Comparison of ENCODE assay signal across 28 cellular contexts in genomic region chr13:25770601-25771000, GRCh38.
"Had no signal": no experiment of that assay in that cellular context is flagged by ENCODE, and none has a peak within 500 bp of the region (broad histone marks: within the 10 kb centered on the region; RNA-seq: fewer than 3 reads in every experiment).

No MANE protein-coding gene starts in this region.

- H3K27ac Mint-ChIP-seq: activated naive CD4-positive, alpha-beta T cell treated with anti-CD3 and anti-CD28 coated beads, Interleukin-2, amount 10 ng/mL, durations not matched to agents 7 days and 5 days; activated naive CD8-positive, alpha-beta T cell treated with anti-CD3 and anti-CD28 coated beads, Interleukin-2, amount 10 ng/mL, durations not matched to agents 7 days and 5 days; activated T-helper 1 cell treated with anti-CD3 and anti-CD28 coated beads, Interleukin-12 subunit alpha, Interleukin-12 subunit beta, Interleukin-2, Interleukin-4 antibody, amounts not matched to agents 30 ng/mL and 10 ng/mL and 1 ng/mL, durations not matched to agents 14 hours and 24 hours and 36 hours; natural killer cell treated with Interleukin-12 subunit alpha and Interleukin-12 subunit beta and Interleukin-15 and Interleukin-18, amount 100 ng/mL, for 72 hours; stimulated activated naive B cell treated with anti-CD40 and anti-IgM and Interleukin-4, amounts not matched to agents 10 μg/mL and 1 μg/mL and 100 μg/mL, for 72 hours had no signal

- H3K4me3 ChIP-seq: ascending aorta, heart left ventricle, left lung, lower lobe of right lung, pancreas, prostate gland, smooth muscle cell, stomach, thyroid gland had no signal

- H3K27ac ChIP-seq: ascending aorta, brain microvascular endothelial cell, heart left ventricle, left lung, lower lobe of right lung, neutrophil, pancreas, prostate gland, stomach, thyroid gland, VCaP had no signal

- H3K9me3 ChIP-seq: ascending aorta, heart left ventricle, left lung, lower lobe of right lung, neutrophil, pancreas, prostate gland, stomach, thyroid gland had no signal

- DNase-seq: activated CD4-positive, alpha-beta T cell treated with anti-CD3 and anti-CD28 coated beads for 4 hours; activated CD4-positive, alpha-beta T cell treated with anti-CD3 and anti-CD28 coated beads, Interleukin-2, amount 50 U/mL, for 4 hours; activated CD8-positive, alpha-beta memory T cell treated with anti-CD3 and anti-CD28 coated beads for 24 hours; activated gamma-delta T cell; activated naive CD4-positive, alpha-beta T cell treated with anti-CD3 and anti-CD28 coated beads, Interleukin-2, amount 10 ng/mL, durations not matched to agents 7 days and 5 days; activated naive CD8-positive, alpha-beta T cell treated with anti-CD3 and anti-CD28 coated beads, Interleukin-2, amount 10 ng/mL, durations not matched to agents 7 days and 5 days; activated T-cell treated with anti-CD3 and anti-CD28 coated beads, Interleukin-2, amount 50 U/mL, for 1 hour; caudate nucleus; heart left ventricle; hypothalamus; kidney glomerular epithelial cell; left lung; lower lobe of right lung; pancreas; stimulated activated CD4-positive, alpha-beta T cell treated with anti-CD3 and anti-CD28 coated beads, Interleukin-1b, Interleukin-23, amount 100 ng/mL, for 48 hours; stimulated activated naive B cell treated with anti-CD40 and anti-IgM and Interleukin-4, amounts not matched to agents 10 μg/mL and 1 μg/mL and 100 μg/mL, for 72 hours; stomach; thyroid gland had no signal

- ATAC-seq: heart left ventricle; natural killer cell treated with Interleukin-12 subunit alpha and Interleukin-12 subunit beta and Interleukin-15 and Interleukin-18, amount 100 ng/mL, for 72 hours; pancreas; stimulated activated naive B cell treated with anti-CD40 and anti-IgM and Interleukin-4, amounts not matched to agents 10 μg/mL and 1 μg/mL and 100 μg/mL, for 72 hours had no signal

- H3K36me3 Mint-ChIP-seq: natural killer cell treated with Interleukin-12 subunit alpha and Interleukin-12 subunit beta and Interleukin-15 and Interleukin-18, amount 100 ng/mL, for 72 hours; stimulated activated naive B cell treated with anti-CD40 and anti-IgM and Interleukin-4, amounts not matched to agents 10 μg/mL and 1 μg/mL and 100 μg/mL, for 72 hours had no signal

- H3K27me3 Mint-ChIP-seq: activated naive CD4-positive, alpha-beta T cell treated with anti-CD3 and anti-CD28 coated beads, Interleukin-2, amount 10 ng/mL, durations not matched to agents 7 days and 5 days; activated naive CD8-positive, alpha-beta T cell treated with anti-CD3 and anti-CD28 coated beads, Interleukin-2, amount 10 ng/mL, durations not matched to agents 7 days and 5 days; natural killer cell treated with Interleukin-12 subunit alpha and Interleukin-12 subunit beta and Interleukin-15 and Interleukin-18, amount 100 ng/mL, for 72 hours had no signal

- H3K4me3 Mint-ChIP-seq: activated naive CD4-positive, alpha-beta T cell treated with anti-CD3 and anti-CD28 coated beads, Interleukin-2, amount 10 ng/mL, durations not matched to agents 7 days and 5 days; activated naive CD8-positive, alpha-beta T cell treated with anti-CD3 and anti-CD28 coated beads, Interleukin-2, amount 10 ng/mL, durations not matched to agents 7 days and 5 days; activated T-helper 1 cell treated with anti-CD3 and anti-CD28 coated beads, Interleukin-12 subunit alpha, Interleukin-12 subunit beta, Interleukin-2, Interleukin-4 antibody, amounts not matched to agents 30 ng/mL and 10 ng/mL and 1 ng/mL, durations not matched to agents 14 hours and 24 hours and 36 hours; natural killer cell treated with Interleukin-12 subunit alpha and Interleukin-12 subunit beta and Interleukin-15 and Interleukin-18, amount 100 ng/mL, for 72 hours; stimulated activated naive B cell treated with anti-CD40 and anti-IgM and Interleukin-4, amounts not matched to agents 10 μg/mL and 1 μg/mL and 100 μg/mL, for 72 hours had no signal

- H3K9me3 Mint-ChIP-seq: natural killer cell treated with Interleukin-12 subunit alpha and Interleukin-12 subunit beta and Interleukin-15 and Interleukin-18, amount 100 ng/mL, for 72 hours had no signal

- H3K27me3 ChIP-seq: ascending aorta, brain microvascular endothelial cell, left lung, neutrophil, pancreas, stomach, thyroid gland had no signal

- H3K4me1 ChIP-seq: ascending aorta, heart left ventricle, left lung, lower lobe of right lung, pancreas, prostate gland, thyroid gland had no signal

- H3K36me3 ChIP-seq: ascending aorta, brain microvascular endothelial cell, heart left ventricle, left lung, lower lobe of right lung, neutrophil, pancreas, prostate gland, stomach, thyroid gland had no signal

- H3K4me2 ChIP-seq: smooth muscle cell had no signal

- FAIRE-seq: endothelial cell of umbilical vein, pancreas, TTC549 had no signal

- H3K4me1 Mint-ChIP-seq: stimulated activated naive B cell treated with anti-CD40 and anti-IgM and Interleukin-4, amounts not matched to agents 10 μg/mL and 1 μg/mL and 100 μg/mL, for 72 hours had no signal
